10 cellular contexts compared by ENCODE assay signal in genomic region chr16:82641336-82641984, GRCh38. TPM values are rescaled to one million over a fixed set of nuclear protein-coding genes. Genes with fewer than 3 reads are reported as not detected.
DNase-seq lines count a peak whose midpoint lies in the region; ATAC-seq and TF ChIP-seq lines count a peak whose summit lies in the region.
"Had no signal": no experiment of that assay in that cellular context is flagged by ENCODE, and none has a peak within 500 bp of the region (broad histone marks: within the 10 kb centered on the region; RNA-seq: fewer than 3 reads in every experiment).

No MANE protein-coding gene starts in this region.

- H3K27ac ChIP-seq in C4-2B: no peak overlapping the region
- H3K27ac ChIP-seq in RWPE2 (ENCODE audit: poor library complexity, severe bottlenecking): no peak overlapping the region
- H3K27ac ChIP-seq: SK-N-MC had no signal

- H3K36me3 ChIP-seq in RWPE2 (ENCODE audit: low read depth): peaks cover 13% of the 10 kb centered on the region

- H3K4me3 ChIP-seq in RWPE2 (ENCODE audit: severe bottlenecking) (no peak overlapping the region), fibroblast of the aortic adventitia (ENCODE audit: low read depth, low read length) (no peak overlapping the region)
- H3K4me3 ChIP-seq: SK-N-MC had no signal

- H3K27me3 ChIP-seq in RWPE2 (ENCODE audit: insufficient read depth, poor library complexity, severe bottlenecking): no peaks in the 10 kb centered on the region

- no peaks in the 10 kb centered on the region for H3K9me3 ChIP-seq in RWPE2 (ENCODE audit: severe bottlenecking)

- in situ Hi-C loops in GM13977 (cut with MboI; ENCODE audit: low pct_unique_long_range_greater_than_20kb, low sequenced_read_pairs, unreplicated experiment): loop anchor here (25.0 kb wide), 1 partner anchor 379 kb away; no protein-coding TSS in a partner anchor

- TF ChIP-seq CTCF in C4-2B (conservative IDR thresholded peaks at IDR 0.05) (peak; percentile 13), GM13977 (IDR thresholded peaks at IDR 0.05; ENCODE audit: extremely low read depth, insufficient read depth, missing control alignments) (peak; percentile 42), RWPE2 (IDR thresholded peaks at IDR 0.05; ENCODE audit: poor library complexity, severe bottlenecking) (peak; percentile 66), fibroblast of the aortic adventitia (IDR thresholded peaks at IDR 0.05; ENCODE audit: insufficient read depth, low read length) (peak; percentile 69)

- peak; percentile 17; the same call in 1 of the 3 replicates for ATAC-seq in RWPE2 (ENCODE audit: low read depth)
- no peak for ATAC-seq in HG03520 (IDR thresholded peaks at IDR 0.05; ENCODE audit: unreplicated experiment)

- H3K4me1 ChIP-seq in RWPE2 (ENCODE audit: insufficient read depth, poor library complexity, severe bottlenecking): peaks cover 32% of the 10 kb centered on the region

- DNase-seq in GM13977 (ENCODE audit: low spot score) (no peak), RWPE2 (ENCODE audit: low spot score) (no peak), fibroblast of the aortic adventitia (ENCODE audit: low read depth) (peak; percentile 70), NCI-H187 treated with DMSO at 0.1 percent for 48 hours (lab: John Stamatoyannopoulos, UW) (no peak), islet precursor cell (no peak)
- DNase-seq in effector CD4-positive, alpha-beta T cell: no peak
- DNase-seq: NCI-H1092 treated with DMSO at 0.1 percent for 48 hours had no signal

RNA-seq across cellular contexts. Expression of gene CDH13, which starts 14.7 kb away (rescaled TPM):
- total RNA-seq in fibroblast of the aortic adventitia (ENCODE audit: low replicate concordance): 55.7 and 58.0 TPM in 2 replicates

Comparison
In these comparisons a context has a peak if more than half of its experiments do, and no peak if none do; other contexts are left out.
1. CTCF ChIP-seq: peak in every context shown above with its lines; median percentile 69 in fibroblast of the aortic adventitia; 66 in RWPE2; 42 in GM13977; 13 in C4-2B.